21 cellular contexts compared by ENCODE assay signal in genomic region chr9:105052346-105052745, GRCh38.
A peak's percentile ranks its signal among the peaks of the same experiment; 100 is the strongest.
DNase-seq lines count a peak whose midpoint lies in the region; ATAC-seq and TF ChIP-seq lines count a peak whose summit lies in the region.
"Had no signal": no experiment of that assay in that cellular context is flagged by ENCODE, and none has a peak within 500 bp of the region (broad histone marks: within the 10 kb centered on the region; RNA-seq: fewer than 3 reads in every experiment).

No MANE protein-coding gene starts in this region.

- peaks cover 14% of the 10 kb centered on the region for H3K4me1 ChIP-seq in CD4-positive, alpha-beta memory T cell (ENCODE audit: insufficient read depth, low read length)
- H3K4me1 ChIP-seq in mucosa of descending colon (ENCODE audit: low read depth): no peaks in the 10 kb centered on the region

- peaks cover 9% of the 10 kb centered on the region for H3K36me3 Mint-ChIP-seq in activated CD4-positive, alpha-beta T cell treated with anti-CD3 and anti-CD28 coated beads, Interleukin-2, amount 10 ng/mL, durations not matched to agents 7 days and 5 days (ENCODE audit: low read depth)
- no peaks in the 10 kb centered on the region for H3K36me3 Mint-ChIP-seq in CD4-positive, alpha-beta memory T cell
- no peaks in the 10 kb centered on the region for H3K36me3 Mint-ChIP-seq in activated T-helper 17 cell treated with anti-CD3 and anti-CD28 coated beads, Interleukin-2, amount 50 U/mL, for 72 hours (ENCODE audit: low read depth)
- H3K36me3 Mint-ChIP-seq: CD8-positive, alpha-beta memory T cell had no signal

- no peaks in the 10 kb centered on the region for H3K27me3 Mint-ChIP-seq in activated CD4-positive, alpha-beta T cell treated with anti-CD3 and anti-CD28 coated beads, Interleukin-2, amount 10 ng/mL, durations not matched to agents 7 days and 5 days
- H3K27me3 Mint-ChIP-seq in CD4-positive, alpha-beta memory T cell: no peaks in the 10 kb centered on the region
- H3K27me3 Mint-ChIP-seq in activated T-helper 17 cell treated with anti-CD3 and anti-CD28 coated beads, Interleukin-2, amount 50 U/mL, for 72 hours: no peaks in the 10 kb centered on the region
- H3K27me3 Mint-ChIP-seq: CD8-positive, alpha-beta memory T cell had no signal

- H3K27ac ChIP-seq in CD4-positive, alpha-beta memory T cell (ENCODE audit: low read depth, low read length): no peak overlapping the region
- H3K27ac ChIP-seq: coronary artery, left ventricle myocardium inferior, WERI-Rb-1 had no signal

- no peak overlapping the region for H3K4me3 Mint-ChIP-seq in activated CD4-positive, alpha-beta T cell treated with anti-CD3 and anti-CD28 coated beads, Interleukin-2, amount 10 ng/mL, durations not matched to agents 7 days and 5 days
- H3K4me3 Mint-ChIP-seq in CD4-positive, alpha-beta memory T cell: peak overlapping the region in 6 of 8 donors; percentile 53 to 73 (median 66)
- peak overlapping the region; percentile 57 for H3K4me3 Mint-ChIP-seq in activated T-helper 17 cell treated with anti-CD3 and anti-CD28 coated beads, Interleukin-2, amount 50 U/mL, for 72 hours
- H3K4me3 Mint-ChIP-seq: CD8-positive, alpha-beta memory T cell; T-helper 1 cell treated with Interleukin-12 subunit alpha and Interleukin-12 subunit beta and Interleukin-4 antibody, amounts not matched to agents 30 μg/mL and 1 μg/mL, for 36 hours had no signal

- H3K4me3 ChIP-seq in CD4-positive, alpha-beta memory T cell (ENCODE audit: low read length in 2 of 2): no peak overlapping the region
- no peak overlapping the region for H3K4me3 ChIP-seq in mucosa of descending colon
- H3K4me3 ChIP-seq: coronary artery, GM12878, heart left ventricle, left ventricle myocardium inferior had no signal

- no peak for ATAC-seq in activated T-helper 17 cell treated with anti-CD3 and anti-CD28 coated beads, Interleukin-2, amount 50 U/mL, for 72 hours (replicated peaks)
- ATAC-seq in mucosa of descending colon (peak; percentile 24), left ventricle myocardium superior (no peak)

- intact Hi-C loops in CD4-positive, alpha-beta memory T cell (cut with micrococcal nuclease): no loop called here
- intact Hi-C loops in mucosa of descending colon (cut with DNase I, micrococcal nuclease) (no loop called here), left ventricle myocardium superior (cut with micrococcal nuclease) (no loop called here)

- TF ChIP-seq CTCF in mucosa of descending colon (IDR thresholded peaks at IDR 0.05): no peak

- CTCF ChIA-PET in activated CD4-positive, alpha-beta T cell treated with anti-CD3 and anti-CD28 coated beads, Interleukin-2, amount 10 ng/mL, durations not matched to agents 7 days and 5 days (lab: Charles Lee): interaction anchor here (0.6 kb wide), 1 partner anchor 114 kb away, joined by 5 read pairs; no protein-coding TSS in a partner anchor
- CTCF ChIA-PET in CD4-positive, alpha-beta memory T cell (lab: Charles Lee; ENCODE audit: partially characterized antibody): no interaction called here

- no peaks in the 10 kb centered on the region for H3K9me3 ChIP-seq in CD4-positive, alpha-beta memory T cell (ENCODE audit: control insufficient read depth in 1 of 2, low read length in 2 of 2)
- H3K9me3 ChIP-seq in mucosa of descending colon: no peaks in the 10 kb centered on the region

- H3K36me3 ChIP-seq in CD4-positive, alpha-beta memory T cell (ENCODE audit: insufficient read depth, low read length): no peaks in the 10 kb centered on the region
- H3K36me3 ChIP-seq in mucosa of descending colon (ENCODE audit: low read depth): no peaks in the 10 kb centered on the region
- H3K36me3 ChIP-seq: heart left ventricle, left ventricle myocardium inferior, WERI-Rb-1 had no signal

- peaks cover 26% of the 10 kb centered on the region for H3K4me1 Mint-ChIP-seq in activated CD4-positive, alpha-beta T cell treated with anti-CD3 and anti-CD28 coated beads, Interleukin-2, amount 10 ng/mL, durations not matched to agents 7 days and 5 days
- H3K4me1 Mint-ChIP-seq in CD4-positive, alpha-beta memory T cell: peaks cover 18 to 28% (median 21%) of the 10 kb centered on the region in 4 donors
- H3K4me1 Mint-ChIP-seq in activated T-helper 17 cell treated with anti-CD3 and anti-CD28 coated beads, Interleukin-2, amount 50 U/mL, for 72 hours: peaks cover 28% of the 10 kb centered on the region

- DNase-seq in activated CD4-positive, alpha-beta T cell treated with anti-CD3 and anti-CD28 coated beads, Interleukin-2, amount 10 ng/mL, durations not matched to agents 7 days and 5 days: no peak
- DNase-seq in activated CD4-positive, alpha-beta T cell treated with anti-CD3 and anti-CD28 coated beads, Interleukin-2, amount 50 U/mL, for 48 hours: no peak
- DNase-seq in CD4-positive, alpha-beta memory T cell: no peak
- DNase-seq in mucosa of descending colon (no peak), NAMALWA (ENCODE audit: low spot score) (no peak), left ventricle myocardium superior (no peak), NCI-H526 treated with DMSO at 0.1 percent for 48 hours (lab: John Stamatoyannopoulos, UW) (no peak)
- DNase-seq: activated CD8-positive, alpha-beta memory T cell treated with anti-CD3 and anti-CD28 coated beads for 24 hours; CD8-positive, alpha-beta memory T cell; heart left ventricle; left ventricle myocardium inferior; NCI-H2171; NCI-H526; nucleus accumbens; retina; SIG-M5; WERI-Rb-1 had no signal

- no peaks in the 10 kb centered on the region for H3K27me3 ChIP-seq in CD4-positive, alpha-beta memory T cell (ENCODE audit: insufficient read depth, low read length)
- H3K27me3 ChIP-seq: heart left ventricle had no signal

- peak overlapping the region; percentile 76 for H3K27ac Mint-ChIP-seq in activated CD4-positive, alpha-beta T cell treated with anti-CD3 and anti-CD28 coated beads, Interleukin-2, amount 10 ng/mL, durations not matched to agents 7 days and 5 days
- peak overlapping the region in 5 of 7 donors; percentile 8 to 68 (median 53) for H3K27ac Mint-ChIP-seq in CD4-positive, alpha-beta memory T cell
- peak overlapping the region; percentile 83 for H3K27ac Mint-ChIP-seq in activated T-helper 17 cell treated with anti-CD3 and anti-CD28 coated beads, Interleukin-2, amount 50 U/mL, for 72 hours

- POLR2A ChIA-PET in activated CD4-positive, alpha-beta T cell treated with anti-CD3 and anti-CD28 coated beads, Interleukin-2, amount 10 ng/mL, durations not matched to agents 7 days and 5 days (lab: Charles Lee): no interaction called here
- POLR2A ChIA-PET in CD4-positive, alpha-beta memory T cell (lab: Charles Lee; ENCODE audit: partially characterized antibody): no interaction called here

- peaks cover 10% of the 10 kb centered on the region for H3K9me3 Mint-ChIP-seq in activated CD4-positive, alpha-beta T cell treated with anti-CD3 and anti-CD28 coated beads, Interleukin-2, amount 10 ng/mL, durations not matched to agents 7 days and 5 days
- H3K9me3 Mint-ChIP-seq in CD4-positive, alpha-beta memory T cell: peaks cover 0 to 5% (median 0%) of the 10 kb centered on the region in 8 donors
- peaks cover 8% of the 10 kb centered on the region for H3K9me3 Mint-ChIP-seq in activated T-helper 17 cell treated with anti-CD3 and anti-CD28 coated beads, Interleukin-2, amount 50 U/mL, for 72 hours
- H3K9me3 Mint-ChIP-seq: CD8-positive, alpha-beta memory T cell had no signal
